9 cellular contexts compared by ENCODE assay signal in genomic region chr6:14129572-14129971, GRCh38. TPM values are rescaled to one million over a fixed set of nuclear protein-coding genes. Genes with fewer than 3 reads are reported as not detected.
DNase-seq lines count a peak whose midpoint lies in the region; ATAC-seq, FAIRE-seq and TF ChIP-seq lines count a peak whose summit lies in the region.
"Had no signal": no experiment of that assay in that cellular context is flagged by ENCODE, and none has a peak within 500 bp of the region (broad histone marks: within the 10 kb centered on the region; RNA-seq: fewer than 3 reads in every experiment).

No MANE protein-coding gene starts in this region.

- no peak overlapping the region for H3K4me2 ChIP-seq in PC-3 (ENCODE audit: low read length)

- POLR2A ChIA-PET in A673 (lab: Charles Lee; ENCODE audit: low non-redundant PET) = interaction anchor here (0.5 kb wide), 1 partner anchor 982 kb away, joined by 4 read pairs; no protein-coding TSS in a partner anchor
- POLR2A ChIA-PET in PC-3 (lab: Charles Lee; ENCODE audit: unreplicated experiment) = interaction anchor here (0.6 kb wide), 1 partner anchor 1495 kb away, joined by 15 read pairs; no protein-coding TSS in a partner anchor

- H3K79me2 ChIP-seq in PC-3 (ENCODE audit: low read length) = no peaks in the 10 kb centered on the region

- H3K9ac ChIP-seq in PC-3 (ENCODE audit: low read length) = no peak overlapping the region

- no peaks in the 10 kb centered on the region for H3K9me3 Mint-ChIP-seq in chondrocyte (ENCODE audit: low read depth)

- H3K9me3 ChIP-seq in A673 (ENCODE audit: low read depth, low read length, poor library complexity, severe bottlenecking) (no peaks in the 10 kb centered on the region), PC-3 (ENCODE audit: low read length) (no peaks in the 10 kb centered on the region), tibial nerve (no peaks in the 10 kb centered on the region)
- H3K9me3 ChIP-seq: neutrophil had no signal

- H3K4me1 ChIP-seq in A673 (ENCODE audit: insufficient read depth, low read length, poor library complexity, severe bottlenecking) (peaks cover 50% of the 10 kb centered on the region), PC-3 (ENCODE audit: insufficient read depth, low read length) (peaks cover 11% of the 10 kb centered on the region), tibial nerve (peaks cover 0 to 20% (median 5%) of the 10 kb centered on the region in 4 donors)

- H3K36me3 Mint-ChIP-seq in chondrocyte (ENCODE audit: low read depth) = no peaks in the 10 kb centered on the region

- BruUV-seq in A673 (replicated peaks; lab: Mats Ljungman, UMichigan) (no TSS peak), PC-3 (replicated peaks; lab: Mats Ljungman, UMichigan) (no TSS peak)

- ATAC-seq in PC-3 = peak; percentile 91
- peak; percentile 94 for ATAC-seq in left lobe of liver
- ATAC-seq in HG03571 (IDR thresholded peaks at IDR 0.05; ENCODE audit: unreplicated experiment) = no peak

- H3F3A ChIP-seq in PC-3 (ENCODE audit: low read length, unreplicated experiment) = no peaks in the 10 kb centered on the region

- no peak for FAIRE-seq in HTR-8/SVneo (lab: Jason Lieb, UNC)

- TF ChIP-seq POLR2A in tibial nerve (IDR thresholded peaks at IDR 0.05) = no peak

- no peak overlapping the region for H3K27ac Mint-ChIP-seq in chondrocyte (ENCODE audit: unreplicated experiment)

- peak; percentile 84 for TF ChIP-seq CTCF in A673 (conservative IDR thresholded peaks at IDR 0.05; ENCODE audit: low read depth, low read length)
- TF ChIP-seq CTCF in GM06990 (IDR thresholded peaks at IDR 0.05; ENCODE audit: insufficient read depth, low read length, poor library complexity, severe bottlenecking) = peak; percentile 69
- peak; percentile 66 for TF ChIP-seq CTCF in PC-3 (conservative IDR thresholded peaks at IDR 0.05; ENCODE audit: low read depth, low read length)
- peak; percentile 84 for TF ChIP-seq CTCF in chondrocyte (IDR thresholded peaks at IDR 0.05)
- TF ChIP-seq CTCF in tibial nerve (IDR thresholded peaks at IDR 0.05) = peak; percentile 34 to 67 (median 56)

- no peaks in the 10 kb centered on the region for H3K9me2 ChIP-seq in PC-3 (replicated peaks; ENCODE audit: low read length)

- no peak overlapping the region for H3K4me3 Mint-ChIP-seq in chondrocyte (ENCODE audit: unreplicated experiment)

- no peaks in the 10 kb centered on the region for H3K36me3 ChIP-seq in A673 (ENCODE audit: insufficient read depth, low read length, poor library complexity, severe bottlenecking)
- H3K36me3 ChIP-seq in GM06990 (ENCODE audit: control insufficient read depth, insufficient read depth, low read length) = peaks cover 13% of the 10 kb centered on the region
- 0 out of 2 replicates have a peak, but pooled peaks cover 3% of the 10 kb centered on the region for H3K36me3 ChIP-seq in PC-3 (ENCODE audit: low read depth, low read length)
- peaks cover 0 to 21% (median 0%) of the 10 kb centered on the region in 3 donors for H3K36me3 ChIP-seq in tibial nerve
- H3K36me3 ChIP-seq: neutrophil had no signal

- WGBS in tibial nerve, 2 donors = 19 to 26% methylated on average over 7 of the region's 7 CpGs

- no peaks in the 10 kb centered on the region for H3K27me3 Mint-ChIP-seq in chondrocyte (ENCODE audit: low read depth)

- no peak for TF ChIP-seq EP300 in tibial nerve (IDR thresholded peaks at IDR 0.05)

- H3K27me3 ChIP-seq in A673 (replicated peaks; ENCODE audit: insufficient read depth, low read depth, low read length, poor library complexity) (no peaks in the 10 kb centered on the region), GM06990 (replicated peaks; ENCODE audit: control insufficient read depth, insufficient read depth, low read length) (no peaks in the 10 kb centered on the region), PC-3 (ENCODE audit: low read length) (no peaks in the 10 kb centered on the region), tibial nerve (no peaks in the 10 kb centered on the region)
- H3K27me3 ChIP-seq: neutrophil had no signal

- H4K20me1 ChIP-seq in PC-3 (ENCODE audit: low read length) = no peaks in the 10 kb centered on the region

- CTCF ChIA-PET in A673 (lab: Charles Lee) (interaction anchor here (0.7 to 1.1 kb wide), 8 partner anchors 10 to 1261 kb away, joined by 3 to 9 read pairs (median 4); no protein-coding TSS in a partner anchor), PC-3 (lab: Charles Lee) (interaction anchor here (0.5 to 1.1 kb wide), 8 partner anchors 9 to 1375 kb away, joined by 3 to 13 read pairs (median 4); no protein-coding TSS in a partner anchor)

- intact Hi-C loops in A673 (cut with micrococcal nuclease; ENCODE audit: unreplicated experiment) (loop anchor here (2.0 to 10.0 kb wide), 2 partner anchors 15 to 1375 kb away; no protein-coding TSS in a partner anchor), PC-3 (cut with micrococcal nuclease) (no loop called here)

- DNase-seq in A673 (ENCODE audit: low spot score) (peak; percentile 87), GM06990 (ENCODE audit: extremely low read depth, insufficient read length) (no peak), HTR-8/SVneo (ENCODE audit: insufficient read length, low spot score) (peak; percentile 73), PC-3 (peak; percentile 65), chondrocyte (ENCODE audit: low spot score) (no peak), left lobe of liver (ENCODE audit: low spot score) (peak; percentile 49), tibial nerve (ENCODE audit: low spot score in 2 of 2) (peak in 1 of 2 donors; percentile 28)

- H3K4me3 ChIP-seq in A673 (ENCODE audit: low read depth, low read length, poor library complexity, severe bottlenecking) = no peak overlapping the region
- no peak overlapping the region for H3K4me3 ChIP-seq in GM06990 (replicated peaks; ENCODE audit: low read depth, low read length)
- H3K4me3 ChIP-seq in PC-3 (ENCODE audit: low read length) = no peak overlapping the region
- no peak overlapping the region for H3K4me3 ChIP-seq in tibial nerve

- no peak overlapping the region for H2AFZ ChIP-seq in PC-3 (ENCODE audit: low read length)

- H3K27ac ChIP-seq in A673 (ENCODE audit: low read depth, low read length, poor library complexity, severe bottlenecking) (peak overlapping the region; percentile 71), PC-3 (ENCODE audit: low read length) (no peak overlapping the region), tibial nerve (no peak overlapping the region)
- H3K27ac ChIP-seq: neutrophil had no signal

- no peaks in the 10 kb centered on the region for H3K4me1 Mint-ChIP-seq in chondrocyte (ENCODE audit: low read depth)

RNA-seq across cellular contexts. Expression of gene CD83, which starts 12.0 kb away (rescaled TPM):
- total RNA-seq in A673 (2021) (14.4 and 15.0 TPM in 2 replicates), PC-3 (2014; rRNA removed) (13.0 and 15.2 TPM in 2 replicates), chondrocyte (0.63 to 1.0 TPM (median 0.95 TPM) in 3 replicates), left lobe of liver (0.38 TPM), tibial nerve (1 to 10 TPM; 2.1 to 5.3 (median 3.7) TPM)

Comparison
In these comparisons a context has a peak if more than half of its experiments do, and no peak if none do; other contexts are left out.
1. DNase-seq: peak in A673 (single experiment), HTR-8/SVneo (single experiment), PC-3 (single experiment) and left lobe of liver (single experiment); none in GM06990 (single experiment) and chondrocyte (single experiment).
2. Peak in every context shown above with its lines, with median percentiles within 50 percentile points of each other: CTCF ChIP-seq.